11 cellular contexts compared by ENCODE assay signal in genomic region chr19:55228015-55228391, GRCh38. TPM values are rescaled to one million over a fixed set of nuclear protein-coding genes. Genes with fewer than 3 reads are reported as not detected.
DNase-seq lines count a peak whose midpoint lies in the region; ATAC-seq and TF ChIP-seq lines count a peak whose summit lies in the region.
"Had no signal": no experiment of that assay in that cellular context is flagged by ENCODE, and none has a peak within 500 bp of the region (broad histone marks: within the 10 kb centered on the region; RNA-seq: fewer than 3 reads in every experiment).

No MANE protein-coding gene starts in this region.

- peaks cover 10% of the 10 kb centered on the region for H3K4me1 Mint-ChIP-seq in stimulated activated naive CD8-positive, alpha-beta T cell treated with anti-CD3 and anti-CD28 coated beads, Interleukin-15, amount 100 ng/mL, for 72 hours
- H3K4me1 Mint-ChIP-seq in type B pancreatic cell (ENCODE audit: unreplicated experiment) = peaks cover 6% of the 10 kb centered on the region

- no peak for DNase-seq in stimulated activated naive CD8-positive, alpha-beta T cell treated with anti-CD3 and anti-CD28 coated beads, Interleukin-15, amount 100 ng/mL, for 72 hours
- DNase-seq in stimulated activated naive CD8-positive, alpha-beta T cell treated with anti-CD3 and anti-CD28 coated beads, Interleukin-15, Interleukin-2, amounts not matched to agents 100 U/mL and 50 U/mL, for 24 hours = no peak
- DNase-seq in left lobe of liver (ENCODE audit: low spot score) (no peak), type B pancreatic cell (ENCODE audit: extremely low spot score, unreplicated experiment) (no peak)
- DNase-seq: activated CD4-positive, CD25-positive, alpha-beta regulatory T cell; central memory CD4-positive, alpha-beta T cell; foreskin keratinocyte; MM.1S; NCI-H2081 had no signal

- no peaks in the 10 kb centered on the region for H3K9me3 Mint-ChIP-seq in stimulated activated naive CD8-positive, alpha-beta T cell treated with anti-CD3 and anti-CD28 coated beads, Interleukin-15, amount 100 ng/mL, for 72 hours
- H3K9me3 Mint-ChIP-seq in type B pancreatic cell = no peaks in the 10 kb centered on the region

- H3K36me3 Mint-ChIP-seq in type B pancreatic cell = no peaks in the 10 kb centered on the region

- no peak overlapping the region for H3K4me3 Mint-ChIP-seq in stimulated activated naive CD8-positive, alpha-beta T cell treated with anti-CD3 and anti-CD28 coated beads, Interleukin-15, amount 100 ng/mL, for 72 hours
- peak overlapping the region; percentile 58 for H3K4me3 Mint-ChIP-seq in type B pancreatic cell

- ATAC-seq in stimulated activated naive CD8-positive, alpha-beta T cell treated with anti-CD3 and anti-CD28 coated beads, Interleukin-15, amount 100 ng/mL, for 72 hours = no peak
- no peak for ATAC-seq in stimulated activated naive CD8-positive, alpha-beta T cell treated with anti-CD3 and anti-CD28 coated beads, Interleukin-15, Interleukin-2, amounts not matched to agents 100 U/mL and 50 U/mL, for 24 hours
- ATAC-seq in left lobe of liver = peak; percentile 46
- ATAC-seq in HG03139 (IDR thresholded peaks at IDR 0.05; ENCODE audit: unreplicated experiment) = no peak
- no peak for ATAC-seq in GM18520 (IDR thresholded peaks at IDR 0.05; ENCODE audit: unreplicated experiment)
- ATAC-seq: foreskin keratinocyte had no signal

- no peak for TF ChIP-seq CTCF in type B pancreatic cell (conservative IDR thresholded peaks at IDR 0.05)

- H3K27ac Mint-ChIP-seq in stimulated activated naive CD8-positive, alpha-beta T cell treated with anti-CD3 and anti-CD28 coated beads, Interleukin-15, amount 100 ng/mL, for 72 hours = peak overlapping the region; percentile 33 to 74
- peak overlapping the region; percentile 43 for H3K27ac Mint-ChIP-seq in type B pancreatic cell

- H3K27me3 Mint-ChIP-seq in stimulated activated naive CD8-positive, alpha-beta T cell treated with anti-CD3 and anti-CD28 coated beads, Interleukin-15, amount 100 ng/mL, for 72 hours = no peaks in the 10 kb centered on the region
- no peaks in the 10 kb centered on the region for H3K27me3 Mint-ChIP-seq in type B pancreatic cell

RNA-seq across cellular contexts. Expression of gene TMEM86B, which starts 0.6 kb away (rescaled TPM):
- total RNA-seq in left lobe of liver (15.5 TPM), type B pancreatic cell (ENCODE audit: low replicate concordance) (14.4 and 19.0 TPM in 2 replicates)

RNA-seq across cellular contexts. Expression of gene PTPRH, which starts 18.7 kb away (rescaled TPM):
- total RNA-seq in left lobe of liver = 6.3 TPM
- total RNA-seq in type B pancreatic cell (ENCODE audit: low replicate concordance) = 3.9 and 4.3 TPM in 2 replicates

RNA-seq across cellular contexts. Expression of gene PPP6R1, which starts 30.8 kb away (rescaled TPM):
- total RNA-seq in left lobe of liver = 30.3 TPM
- total RNA-seq in type B pancreatic cell (ENCODE audit: low replicate concordance) = 71.5 and 72.3 TPM in 2 replicates

RNA-seq across cellular contexts. Expression of gene SYT5, which starts 47.9 kb away (rescaled TPM):
- total RNA-seq in left lobe of liver (0.20 TPM), type B pancreatic cell (ENCODE audit: low replicate concordance) (5.0 and 9.1 TPM in 2 replicates)

RNA-seq across cellular contexts. Expression of gene HSPBP1, which starts 51.9 kb away (rescaled TPM):
- total RNA-seq in left lobe of liver = 15.7 TPM
- total RNA-seq in type B pancreatic cell (ENCODE audit: low replicate concordance) = 37.8 and 50.7 TPM in 2 replicates
